Comparison of ENCODE assay signal across 24 cellular contexts in the genomic region with DNA sequence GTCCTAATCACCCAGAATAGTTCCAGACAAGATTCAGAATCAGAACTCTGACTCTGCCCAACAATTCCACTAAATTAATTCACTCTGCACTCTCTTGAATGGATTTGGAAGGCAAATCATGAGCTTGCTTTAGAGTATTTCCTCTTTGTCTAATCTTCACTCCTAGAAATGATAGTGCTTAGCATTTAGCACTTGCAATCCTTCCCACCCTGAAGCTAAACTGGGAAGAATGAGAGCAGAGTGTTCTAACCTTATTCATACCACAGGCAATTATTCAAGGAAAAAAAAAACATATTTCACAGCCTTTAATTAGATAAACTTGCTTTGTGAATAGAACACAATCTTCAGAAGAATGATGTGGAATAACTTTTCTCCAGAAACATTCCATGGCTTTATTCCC.
DNase-seq lines count a peak whose midpoint lies in the region; ATAC-seq and TF ChIP-seq lines count a peak whose summit lies in the region.
"Had no signal": no experiment of that assay in that cellular context is flagged by ENCODE, and none has a peak within 500 bp of the region (broad histone marks: within the 10 kb centered on the region; RNA-seq: fewer than 3 reads in every experiment).

No MANE protein-coding gene starts in this region.

- peaks cover 8% of the 10 kb centered on the region for H3K36me3 Mint-ChIP-seq in Calu3 (ENCODE audit: insufficient read depth, unreplicated experiment)
- no peaks in the 10 kb centered on the region for H3K36me3 Mint-ChIP-seq in T-helper 17 cell (ENCODE audit: low read depth)

- DNase-seq in Calu3 = no peak
- DNase-seq in SK-N-MC (ENCODE audit: low read depth, low spot score) = no peak
- DNase-seq in fibroblast of the aortic adventitia (ENCODE audit: low read depth) = peak; percentile 60
- DNase-seq in putamen (ENCODE audit: low spot score) = peak; percentile 14
- no peak for DNase-seq in GM10248 (ENCODE audit: extremely low spot score)
- DNase-seq in T-helper 17 cell = no peak
- DNase-seq: ACHN; activated CD4-positive, alpha-beta T cell treated with anti-CD3 and anti-CD28 coated beads, Interleukin-2, amount 10 ng/mL, durations not matched to agents 7 days and 5 days; activated T-cell treated with anti-CD3 and anti-CD28 coated beads, Interleukin-2, amount 50 U/mL, for 48 hours; COR-L47; DMS79 treated with DMSO at 0.1 percent for 48 hours; effector memory CD4-positive, alpha-beta T cell; KBM-7; NCI-H1105; NCI-H2029; NK-92 treated with Interleukin-12 subunit alpha and Interleukin-12 subunit beta, amount 100 ng/mL, for 24 hours; PC-3; Right ventricle myocardium superior; stimulated activated CD4-positive, alpha-beta T cell treated with anti-CD3 and anti-CD28 coated beads, Interleukin-1b, Interleukin-23, amount 100 ng/mL, for 48 hours; transverse colon had no signal

- H3K27ac Mint-ChIP-seq in Calu3 (ENCODE audit: unreplicated experiment) (peak overlapping the region; percentile 89), T-helper 17 cell (no peak overlapping the region)
- H3K27ac Mint-ChIP-seq: activated CD4-positive, alpha-beta T cell treated with anti-CD3 and anti-CD28 coated beads, Interleukin-2, amount 10 ng/mL, durations not matched to agents 7 days and 5 days had no signal

- H3K4me3 Mint-ChIP-seq in Calu3 (ENCODE audit: low read depth, unreplicated experiment) (no peak overlapping the region), T-helper 17 cell (no peak overlapping the region)
- H3K4me3 Mint-ChIP-seq: activated CD4-positive, alpha-beta T cell treated with anti-CD3 and anti-CD28 coated beads, Interleukin-2, amount 10 ng/mL, durations not matched to agents 7 days and 5 days had no signal

- intact Hi-C loops in Calu3 (cut with micrococcal nuclease; ENCODE audit: unreplicated experiment) = no loop called here

- H3K4me3 ChIP-seq in SK-N-MC (no peak overlapping the region), fibroblast of the aortic adventitia (ENCODE audit: low read depth, low read length) (no peak overlapping the region)
- H3K4me3 ChIP-seq: BLaER1, coronary artery, transverse colon had no signal

- peaks cover 64% of the 10 kb centered on the region for H3K4me1 Mint-ChIP-seq in Calu3 (ENCODE audit: low read depth, unreplicated experiment)
- no peaks in the 10 kb centered on the region for H3K4me1 Mint-ChIP-seq in T-helper 17 cell
- H3K4me1 Mint-ChIP-seq: activated CD4-positive, alpha-beta T cell treated with anti-CD3 and anti-CD28 coated beads, Interleukin-2, amount 10 ng/mL, durations not matched to agents 7 days and 5 days had no signal

- ATAC-seq in SK-N-SH treated with all-trans-retinoic acid at 6 μM for 48 hours (no peak), T-helper 17 cell (no peak), GM18907 (IDR thresholded peaks at IDR 0.05; ENCODE audit: unreplicated experiment) (no peak)
- ATAC-seq: PC-3 had no signal

- POLR2A ChIA-PET in GM10248 (lab: Yijun Ruan, JAX) = no interaction called here

- CTCF ChIA-PET in Calu3 (lab: Charles Lee) (interaction anchor here (0.6 to 2.3 kb wide), 5 partner anchors 12 to 322 kb away, joined by 3 to 5 read pairs (median 3); no protein-coding TSS in a partner anchor), GM10248 (lab: Yijun Ruan, JAX) (interaction anchor here (1.3 kb wide), 1 partner anchor 15 kb away, joined by 4 read pairs; no protein-coding TSS in a partner anchor)

- no peaks in the 10 kb centered on the region for H3K36me3 ChIP-seq in SK-N-MC (ENCODE audit: insufficient read depth, low read length)
- H3K36me3 ChIP-seq: transverse colon had no signal

- no peak for TF ChIP-seq CTCF in Calu3 (IDR thresholded peaks at IDR 0.05; ENCODE audit: unreplicated experiment)
- no peak for TF ChIP-seq CTCF in fibroblast of the aortic adventitia (IDR thresholded peaks at IDR 0.05; ENCODE audit: insufficient read depth, low read length)
- no peak for TF ChIP-seq CTCF in GM10248 (IDR thresholded peaks at IDR 0.05; ENCODE audit: control extremely low read depth, extremely low read depth, low read depth, missing control alignments)

- no TSS peak for BruUV-seq in Calu3 (replicated peaks; lab: Mats Ljungman, UMichigan)

- peak overlapping the region; percentile 2; the same call in 1 of the 2 replicates for H3K27ac ChIP-seq in SK-N-MC
- H3K27ac ChIP-seq: BLaER1, coronary artery, transverse colon had no signal

- H3K9ac ChIP-seq in SK-N-MC (ENCODE audit: insufficient read length) = no peak overlapping the region
- H3K9ac ChIP-seq: BLaER1 had no signal

- H3K27me3 Mint-ChIP-seq in Calu3 (ENCODE audit: unreplicated experiment) (no peaks in the 10 kb centered on the region), T-helper 17 cell (no peaks in the 10 kb centered on the region)
- H3K27me3 Mint-ChIP-seq: activated CD4-positive, alpha-beta T cell treated with anti-CD3 and anti-CD28 coated beads, Interleukin-2, amount 10 ng/mL, durations not matched to agents 7 days and 5 days had no signal

- no peaks in the 10 kb centered on the region for H3K9me3 Mint-ChIP-seq in Calu3 (ENCODE audit: low read depth, unreplicated experiment)
- H3K9me3 Mint-ChIP-seq: activated CD4-positive, alpha-beta T cell treated with anti-CD3 and anti-CD28 coated beads, Interleukin-2, amount 10 ng/mL, durations not matched to agents 7 days and 5 days had no signal

- no peaks in the 10 kb centered on the region for H3K9me3 ChIP-seq in SK-N-MC (ENCODE audit: low read depth, low read length)
- no peaks in the 10 kb centered on the region for H3K9me3 ChIP-seq in T-helper 17 cell (ENCODE audit: control insufficient read depth, low read length, poor library complexity, severe bottlenecking)
- H3K9me3 ChIP-seq: BLaER1, transverse colon had no signal

TF ChIP-seq in SK-N-SH treated with all-trans-retinoic acid at 6 μM for 48 hours, 23 proteins besides CTCF, POLR2A, EP300 and RAD21:
- no peak for TF ChIP-seq BACH2 (CRISPR knock-in tag; IDR thresholded peaks at IDR 0.05; ENCODE audit: borderline replicate concordance)
- no peak for TF ChIP-seq ZNF70 (CRISPR knock-in tag; IDR thresholded peaks at IDR 0.05)
- TF ChIP-seq, protein P1, sequence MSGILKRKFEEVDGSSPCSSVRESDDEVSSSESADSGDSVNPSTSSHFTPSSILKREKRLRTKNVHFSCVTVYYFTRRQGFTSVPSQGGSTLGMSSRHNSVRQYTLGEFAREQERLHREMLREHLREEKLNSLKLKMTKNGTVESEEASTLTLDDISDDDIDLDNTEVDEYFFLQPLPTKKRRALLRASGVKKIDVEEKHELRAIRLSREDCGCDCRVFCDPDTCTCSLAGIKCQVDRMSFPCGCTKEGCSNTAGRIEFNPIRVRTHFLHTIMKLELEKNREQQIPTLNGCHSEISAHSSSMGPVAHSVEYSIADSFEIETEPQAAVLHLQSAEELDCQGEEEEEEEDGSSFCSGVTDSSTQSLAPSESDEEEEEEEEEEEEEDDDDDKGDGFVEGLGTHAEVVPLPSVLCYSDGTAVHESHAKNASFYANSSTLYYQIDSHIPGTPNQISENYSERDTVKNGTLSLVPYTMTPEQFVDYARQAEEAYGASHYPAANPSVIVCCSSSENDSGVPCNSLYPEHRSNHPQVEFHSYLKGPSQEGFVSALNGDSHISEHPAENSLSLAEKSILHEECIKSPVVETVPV (CRISPR knock-in tag; IDR thresholded peaks at IDR 0.05) = no peak
- TF ChIP-seq, protein P2, sequence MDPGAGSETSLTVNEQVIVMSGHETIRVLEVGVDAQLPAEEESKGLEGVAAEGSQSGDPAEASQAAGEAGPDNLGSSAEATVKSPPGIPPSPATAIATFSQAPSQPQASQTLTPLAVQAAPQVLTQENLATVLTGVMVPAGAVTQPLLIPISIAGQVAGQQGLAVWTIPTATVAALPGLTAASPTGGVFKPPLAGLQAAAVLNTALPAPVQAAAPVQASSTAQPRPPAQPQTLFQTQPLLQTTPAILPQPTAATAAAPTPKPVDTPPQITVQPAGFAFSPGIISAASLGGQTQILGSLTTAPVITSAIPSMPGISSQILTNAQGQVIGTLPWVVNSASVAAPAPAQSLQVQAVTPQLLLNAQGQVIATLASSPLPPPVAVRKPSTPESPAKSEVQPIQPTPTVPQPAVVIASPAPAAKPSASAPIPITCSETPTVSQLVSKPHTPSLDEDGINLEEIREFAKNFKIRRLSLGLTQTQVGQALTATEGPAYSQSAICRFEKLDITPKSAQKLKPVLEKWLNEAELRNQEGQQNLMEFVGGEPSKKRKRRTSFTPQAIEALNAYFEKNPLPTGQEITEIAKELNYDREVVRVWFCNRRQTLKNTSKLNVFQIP (CRISPR knock-in tag; IDR thresholded peaks at IDR 0.05; ENCODE audit: borderline replicate concordance, low read depth) = no peak
- TF ChIP-seq ISL1 (CRISPR knock-in tag; IDR thresholded peaks at IDR 0.05) = no peak
- no peak for TF ChIP-seq SNAI2 (CRISPR knock-in tag; IDR thresholded peaks at IDR 0.05)

Comparison
In these comparisons a context has a peak if more than half of its experiments do, and no peak if none do; other contexts are left out.
1. DNase-seq: peak in fibroblast of the aortic adventitia (single experiment) and putamen (single experiment); none in Calu3 (single experiment), SK-N-MC (single experiment), GM10248 (single experiment) and T-helper 17 cell (0 of 3).